In the genomic region with DNA sequence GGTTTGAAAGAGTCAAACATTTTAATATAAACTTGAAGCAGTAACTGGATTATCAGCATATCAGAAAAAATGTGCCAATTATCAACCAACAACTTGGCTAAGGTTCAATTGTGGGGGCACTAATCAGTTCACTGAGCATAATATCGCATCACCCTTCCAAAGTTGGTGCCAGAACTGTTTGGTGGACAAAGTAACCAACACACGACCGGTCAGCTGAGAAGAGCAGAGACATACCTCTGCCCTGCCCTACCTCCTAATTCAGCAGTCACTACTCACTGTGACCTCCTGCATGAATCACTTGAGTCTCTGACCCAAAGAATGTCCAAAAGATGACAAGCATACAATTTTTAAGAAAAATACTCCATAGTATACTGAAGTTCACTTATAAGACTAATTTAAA, we compare ENCODE assay signal across 20 cellular contexts. TPM values are rescaled to one million over a fixed set of nuclear protein-coding genes. Genes with fewer than 3 reads are reported as not detected.
A peak's percentile ranks its signal among the peaks of the same experiment; 100 is the strongest.
DNase-seq lines count a peak whose midpoint lies in the region; ATAC-seq, FAIRE-seq and TF ChIP-seq lines count a peak whose summit lies in the region.
"Had no signal": no experiment of that assay in that cellular context is flagged by ENCODE, and none has a peak within 500 bp of the region (broad histone marks: within the 10 kb centered on the region; RNA-seq: fewer than 3 reads in every experiment).

No MANE protein-coding gene starts in this region.

- H3K27me3 Mint-ChIP-seq in HFFc6 (ENCODE audit: insufficient read depth), result no peaks in the 10 kb centered on the region; the same call in 1 of the 2 replicates

- H2AFZ ChIP-seq in neural cell (ENCODE audit: low read depth, low read length), result no peak overlapping the region

- peaks cover 10% of the 10 kb centered on the region for H3F3A ChIP-seq in neural cell (ENCODE audit: insufficient read depth, low read length, poor library complexity, severe bottlenecking)

- no peak for TF ChIP-seq RAD21 in neural cell (conservative IDR thresholded peaks at IDR 0.05)

- peaks cover 17% of the 10 kb centered on the region for H3K79me2 ChIP-seq in neural cell (replicated peaks; ENCODE audit: insufficient read depth, low read length)

- in situ Hi-C loops in ACHN (cut with HindIII; ENCODE audit: low pct_ligation_motif_present, low pct_unique_long_range_greater_than_20kb, low sequenced_read_pairs), result no loop called here

- H3K27ac Mint-ChIP-seq in HFFc6, result peak overlapping the region; percentile 84

- intact Hi-C loops in Right ventricle myocardium inferior (cut with DNase I) (no loop called here), kidney (cut with DNase I) (no loop called here)

- TF ChIP-seq CTCF in HFFc6 (IDR thresholded peaks at IDR 0.05) (no peak), cardiac fibroblast (IDR thresholded peaks at IDR 0.05; ENCODE audit: low read depth, low read length) (no peak), neural cell (IDR thresholded peaks at IDR 0.05; ENCODE audit: poor library complexity, severe bottlenecking) (no peak), kidney (IDR thresholded peaks at IDR 0.05; ENCODE audit: borderline replicate concordance, extremely low read depth, insufficient read depth) (no peak)

- no peak for FAIRE-seq in kidney (lab: Jason Lieb, UNC)

- no peak for TF ChIP-seq EP300 in neural cell (conservative IDR thresholded peaks at IDR 0.05; ENCODE audit: poor library complexity, severe bottlenecking)

- peaks cover 14% of the 10 kb centered on the region for H3K9me3 Mint-ChIP-seq in HFFc6

- peaks cover 37% of the 10 kb centered on the region for H3K36me3 Mint-ChIP-seq in HFFc6 (ENCODE audit: low read depth)

- peaks cover 88% of the 10 kb centered on the region for H3K4me1 Mint-ChIP-seq in HFFc6 (ENCODE audit: low read depth)

- H3K27me3 ChIP-seq in neural cell (ENCODE audit: insufficient read depth, low read depth, low read length), result no peaks in the 10 kb centered on the region
- H3K27me3 ChIP-seq: SJSA1 had no signal

- DNase-seq in ACHN (peak; percentile 12), HFFc6 (peak; percentile 32), cardiac fibroblast (ENCODE audit: low read depth in 2 of 2) (peak; percentile 34 to 64), Right ventricle myocardium inferior (ENCODE audit: missing footprints) (no peak), GM19240 (ENCODE audit: insufficient read length, low spot score) (no peak), kidney (no peak)
- DNase-seq: 8988T, Caco-2, DMS79, H7, Kasumi-1, NCI-H1417, NCI-H2081, NCI-H524, SW 1271 had no signal

- H3K27ac ChIP-seq in neural cell (ENCODE audit: low read length), result peak overlapping the region; percentile 84
- H3K27ac ChIP-seq in kidney (ENCODE audit: low read depth in 2 of 2, low read length in 2 of 2), result no peak overlapping the region
- H3K27ac ChIP-seq: C4-2B, RWPE1, SJSA1 had no signal

- no peaks in the 10 kb centered on the region for H3K4me1 ChIP-seq in kidney (ENCODE audit: control insufficient read depth in 1 of 2, insufficient read depth in 1 of 2, low read depth in 1 of 2, low read length in 2 of 2)
- H3K4me1 ChIP-seq: SJSA1 had no signal

- H3K4me2 ChIP-seq in neural cell (ENCODE audit: low read length), result no peak overlapping the region

- peaks cover 3% of the 10 kb centered on the region for H3K9me3 ChIP-seq in neural cell (ENCODE audit: low read length)
- peaks cover 0 to 3% of the 10 kb centered on the region in 2 donors for H3K9me3 ChIP-seq in kidney (ENCODE audit: control insufficient read depth in 1 of 2, low read length in 2 of 2)
- H3K9me3 ChIP-seq: Caco-2, SJSA1 had no signal

- peak overlapping the region; percentile 47 for H3K4me3 Mint-ChIP-seq in HFFc6

- no peak overlapping the region for H3K9ac ChIP-seq in neural cell (ENCODE audit: low read length)
- H3K9ac ChIP-seq in kidney (ENCODE audit: low read length in 2 of 2), result no peak overlapping the region

- no peaks in the 10 kb centered on the region for H3K9me2 ChIP-seq in neural cell (ENCODE audit: insufficient read depth, low read length)

- H4K20me1 ChIP-seq in neural cell (ENCODE audit: insufficient read depth), result no peaks in the 10 kb centered on the region

- H3K36me3 ChIP-seq in neural cell (ENCODE audit: insufficient read depth, low read length) (no peaks in the 10 kb centered on the region), kidney (ENCODE audit: control insufficient read depth in 1 of 2, insufficient read depth in 2 of 2, low read length in 2 of 2) (no peaks in the 10 kb centered on the region)

- H3K4me3 ChIP-seq in cardiac fibroblast (replicated peaks in 1 of 2; ENCODE audit: low read depth in 2 of 2, low read length in 2 of 2), result no peak overlapping the region
- no peak overlapping the region for H3K4me3 ChIP-seq in neural cell (ENCODE audit: low read length)
- no peak overlapping the region for H3K4me3 ChIP-seq in kidney (ENCODE audit: low read length in 2 of 2)
- H3K4me3 ChIP-seq: SJSA1 had no signal

- ATAC-seq in Right ventricle myocardium inferior, result no peak
- ATAC-seq in GM18907 (IDR thresholded peaks at IDR 0.05; ENCODE audit: unreplicated experiment), result no peak

TF ChIP-seq in neural cell, 6 proteins besides CTCF, POLR2A, EP300 and RAD21:
- TF ChIP-seq MXI1 (conservative IDR thresholded peaks at IDR 0.05; ENCODE audit: poor library complexity, severe bottlenecking) (no peak), EZH2 (IDR thresholded peaks at IDR 0.05; ENCODE audit: borderline replicate concordance, insufficient read depth, low read length, poor library complexity, severe bottlenecking) (no peak), TAF1 (IDR thresholded peaks at IDR 0.05; ENCODE audit: low read depth) (no peak), SMC3 (conservative IDR thresholded peaks at IDR 0.05; ENCODE audit: poor library complexity) (no peak)

RNA-seq across cellular contexts. Expression of gene TSPAN5, which starts 53.2 kb away (rescaled TPM):
- 10 to 100 TPM; 59.6 to 75.4 (median 67.6) TPM for total RNA-seq in HFFc6 (2021; fragmentation: NEBNext Ultra II Directional; extraction: Animal tissue kit (Norgen Biotek cat#: 25700))
- 18.8 and 23.9 TPM in 2 replicates for polyA plus RNA-seq in neural cell
- 31.9 and 41.6 TPM in 2 replicates for polyA minus RNA-seq in neural cell
- 2.1 TPM for total RNA-seq in Right ventricle myocardium inferior
- total RNA-seq in kidney, result 6.8 TPM
- 13.8 TPM for polyA plus RNA-seq in kidney (ENCODE audit: insufficient read depth, low read depth, low replicate concordance)

Comparison
In these comparisons a context has a peak if more than half of its experiments do, and no peak if none do; other contexts are left out.
1. DNase-seq: peak in ACHN (single experiment), HFFc6 (single experiment) and cardiac fibroblast (2 of 2); none in Right ventricle myocardium inferior (single experiment), GM19240 (single experiment) and kidney (single experiment).